In the genomic region with DNA sequence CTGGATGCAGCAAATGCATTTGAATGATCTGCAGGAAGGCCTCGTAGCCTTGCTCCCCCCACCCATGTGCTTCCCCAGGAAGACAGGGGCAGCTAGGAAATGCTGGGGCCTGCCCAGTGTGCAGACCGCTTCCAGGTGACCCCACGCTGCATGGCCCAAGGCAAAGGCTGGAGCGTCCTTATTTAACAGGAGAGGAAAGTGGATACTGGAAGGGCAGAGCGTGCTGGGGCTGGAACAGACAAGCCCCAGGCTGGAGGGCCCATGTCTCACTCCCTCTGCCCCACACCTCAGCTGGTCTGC, we compare ENCODE assay signal across 22 cellular contexts. TPM values are rescaled to one million over a fixed set of nuclear protein-coding genes. Genes with fewer than 3 reads are reported as not detected.
DNase-seq lines count a peak whose midpoint lies in the region; ATAC-seq, FAIRE-seq and TF ChIP-seq lines count a peak whose summit lies in the region.
"Had no signal": no experiment of that assay in that cellular context is flagged by ENCODE, and none has a peak within 500 bp of the region (broad histone marks: within the 10 kb centered on the region; RNA-seq: fewer than 3 reads in every experiment).

No MANE protein-coding gene starts in this region.

- no peaks in the 10 kb centered on the region for H3K9me3 ChIP-seq in A549
- no peaks in the 10 kb centered on the region for H3K9me3 ChIP-seq in astrocyte (ENCODE audit: insufficient read depth, low read depth, low read length)
- no peaks in the 10 kb centered on the region for H3K9me3 ChIP-seq in keratinocyte (ENCODE audit: control insufficient read depth, low read depth, low read length)
- H3K9me3 ChIP-seq: HAP-1 had no signal

- H3K36me3 Mint-ChIP-seq in astrocyte (ENCODE audit: low read depth, unreplicated experiment): no peaks in the 10 kb centered on the region
- H3K36me3 Mint-ChIP-seq in stimulated activated memory B cell treated with anti-CD40 and anti-IgM and Interleukin-4, amounts not matched to agents 10 μg/mL and 1 μg/mL and 100 μg/mL, for 72 hours: no peaks in the 10 kb centered on the region
- H3K36me3 Mint-ChIP-seq: CD14-positive monocyte had no signal

- no peaks in the 10 kb centered on the region for H3K9me1 ChIP-seq in keratinocyte (ENCODE audit: control insufficient read depth, extremely low read depth, insufficient read depth, low read length)

- H3K9ac ChIP-seq in astrocyte (ENCODE audit: low read length) (peak overlapping the region; percentile 14), keratinocyte (ENCODE audit: control insufficient read depth, extremely low read depth, insufficient read depth, low read length) (peak overlapping the region; percentile 19), rectal smooth muscle tissue (ENCODE audit: low read length) (no peak overlapping the region)
- H3K9ac ChIP-seq: GM23248, KMS-11 had no signal

- H3K4me1 Mint-ChIP-seq in astrocyte (ENCODE audit: low read depth, unreplicated experiment): peaks cover 18% of the 10 kb centered on the region
- H3K4me1 Mint-ChIP-seq in stimulated activated memory B cell treated with anti-CD40 and anti-IgM and Interleukin-4, amounts not matched to agents 10 μg/mL and 1 μg/mL and 100 μg/mL, for 72 hours: peaks cover 7% of the 10 kb centered on the region
- H3K4me1 Mint-ChIP-seq: CD14-positive monocyte had no signal

- peak overlapping the region; percentile 72 for H3K4me2 ChIP-seq in A549
- H3K4me2 ChIP-seq in astrocyte (ENCODE audit: low read length): peak overlapping the region; percentile 47
- peak overlapping the region; percentile 90 for H3K4me2 ChIP-seq in keratinocyte (ENCODE audit: control insufficient read depth, extremely low read depth, insufficient read depth, low read depth, low read length)
- H3K4me2 ChIP-seq: KMS-11 had no signal

- no peak for DNase-seq in A549 (ENCODE audit: low read depth in 1 of 2, low spot score in 1 of 2)
- DNase-seq in astrocyte (ENCODE audit: low read depth): no peak
- DNase-seq in keratinocyte (ENCODE audit: low read depth, low spot score): no peak
- no peak for DNase-seq in activated naive CD4-positive, alpha-beta T cell treated with Interleukin-2 at 50 U/mL for 16 hours
- no peak for DNase-seq in NCI-H510A (lab: John Stamatoyannopoulos, UW)
- no peak for DNase-seq in NCI-H446 (lab: John Stamatoyannopoulos, UW)
- DNase-seq: NCI-H1105, NCI-H146, NCI-H2029, NCI-H526 treated with DMSO at 0.1 percent for 48 hours, OCI-M1 had no signal

- H3K27me3 ChIP-seq in astrocyte (ENCODE audit: insufficient read depth, low read length) (peaks cover 2% of the 10 kb centered on the region), keratinocyte (ENCODE audit: control insufficient read depth, extremely low read depth, insufficient read depth, low read length) (peaks cover 3% of the 10 kb centered on the region), rectal smooth muscle tissue (ENCODE audit: control insufficient read depth, insufficient read depth, low read length) (no peaks in the 10 kb centered on the region)

- no peaks in the 10 kb centered on the region for H3K79me2 ChIP-seq in astrocyte (ENCODE audit: insufficient read depth, low read length)
- H3K79me2 ChIP-seq in keratinocyte (ENCODE audit: control insufficient read depth, insufficient read depth, low read length): no peaks in the 10 kb centered on the region

- no peak overlapping the region for H3K27ac Mint-ChIP-seq in astrocyte (ENCODE audit: unreplicated experiment)
- no peak overlapping the region for H3K27ac Mint-ChIP-seq in stimulated activated memory B cell treated with anti-CD40 and anti-IgM and Interleukin-4, amounts not matched to agents 10 μg/mL and 1 μg/mL and 100 μg/mL, for 72 hours
- H3K27ac Mint-ChIP-seq: B cell, CD14-positive monocyte had no signal

- H3K4me3 ChIP-seq in A549 (no peak overlapping the region), astrocyte (ENCODE audit: insufficient read depth, low read depth, low read length) (no peak overlapping the region), keratinocyte (ENCODE audit: control insufficient read depth in 2 of 3, extremely low read depth in 1 of 3, insufficient read depth in 2 of 3, low read depth in 1 of 3, low read length in 3 of 3) (no peak overlapping the region), rectal smooth muscle tissue (ENCODE audit: low read length) (no peak overlapping the region)
- H3K4me3 ChIP-seq: GM23248, HAP-1 had no signal

- H3K9me3 Mint-ChIP-seq in astrocyte (ENCODE audit: unreplicated experiment): no peaks in the 10 kb centered on the region
- peaks cover 6% of the 10 kb centered on the region for H3K9me3 Mint-ChIP-seq in stimulated activated memory B cell treated with anti-CD40 and anti-IgM and Interleukin-4, amounts not matched to agents 10 μg/mL and 1 μg/mL and 100 μg/mL, for 72 hours

- FAIRE-seq in A549 (lab: Jason Lieb, UNC) (no peak), astrocyte (lab: Jason Lieb, UNC) (no peak), keratinocyte (lab: Jason Lieb, UNC) (peak; percentile 61)
- FAIRE-seq: G401.6, GM12892, RCC 7860 had no signal

- WGBS in A549 (ENCODE audit: missing lambda C conversion rate): 64% methylated on average over 5 of the region's 5 CpGs

- POLR2A ChIA-PET in A549 (lab: Yijun Ruan, JAX): interaction anchor here (0.6 kb wide), 1 partner anchor 112 kb away, joined by 3 read pairs; no protein-coding TSS in a partner anchor

- H3K4me1 ChIP-seq in A549 (peaks cover 50% of the 10 kb centered on the region), astrocyte (ENCODE audit: insufficient read depth, low read length) (peaks cover 35% of the 10 kb centered on the region), keratinocyte (ENCODE audit: control insufficient read depth, extremely low read depth, insufficient read depth, low read length) (peaks cover 22% of the 10 kb centered on the region), rectal smooth muscle tissue (ENCODE audit: control insufficient read depth, insufficient read depth, low read length) (peaks cover 15% of the 10 kb centered on the region)
- H3K4me1 ChIP-seq: HAP-1 had no signal

- TF ChIP-seq EP300 in A549 (IDR thresholded peaks at IDR 0.05): no peak

- H3K27me3 Mint-ChIP-seq in astrocyte (ENCODE audit: low read depth, unreplicated experiment): peaks cover 22% of the 10 kb centered on the region
- H3K27me3 Mint-ChIP-seq in stimulated activated memory B cell treated with anti-CD40 and anti-IgM and Interleukin-4, amounts not matched to agents 10 μg/mL and 1 μg/mL and 100 μg/mL, for 72 hours: peaks cover 61% of the 10 kb centered on the region

- TF ChIP-seq CTCF in A549 (IDR thresholded peaks at IDR 0.05): no peak
- TF ChIP-seq CTCF in astrocyte (IDR thresholded peaks at IDR 0.05; ENCODE audit: insufficient read depth, low read depth, low read length): no peak
- no peak for TF ChIP-seq CTCF in keratinocyte (optimal IDR thresholded peaks at IDR 0.05 in 1 of 3, IDR thresholded peaks at IDR 0.05 in 1 of 3, conservative IDR thresholded peaks at IDR 0.05 in 1 of 3; ENCODE audit: extremely low read depth in 1 of 3, insufficient read depth in 2 of 3, low read length in 3 of 3)

- CTCF ChIA-PET in A549 (lab: Yijun Ruan, JAX): interaction anchor here (1.2 to 1.4 kb wide), 2 partner anchors 25 to 75 kb away, joined by 3 to 9 read pairs; no protein-coding TSS in a partner anchor

- H2AFZ ChIP-seq in astrocyte (ENCODE audit: low read depth, low read length) (no peak overlapping the region), keratinocyte (ENCODE audit: control insufficient read depth, low read length) (no peak overlapping the region)
- H2AFZ ChIP-seq: GM23248 had no signal

- no peak for TF ChIP-seq POLR2A in A549 (IDR thresholded peaks at IDR 0.05; ENCODE audit: low read length)

- H4K20me1 ChIP-seq in astrocyte (ENCODE audit: insufficient read depth, low read length) (no peaks in the 10 kb centered on the region), keratinocyte (ENCODE audit: control insufficient read depth, extremely low read depth, insufficient read depth, low read length) (no peaks in the 10 kb centered on the region)

- dilution Hi-C loops in keratinocyte (cut with MboI; ENCODE audit: extremely low pct_ligation_motif_present, low sequenced_read_pairs): no loop called here

- ATAC-seq in A549: no peak
- no peak for ATAC-seq in stimulated activated memory B cell treated with anti-CD40 and anti-IgM and Interleukin-4, amounts not matched to agents 10 μg/mL and 1 μg/mL and 100 μg/mL, for 72 hours
- ATAC-seq: Right ventricle myocardium inferior had no signal

- H3K36me3 ChIP-seq in astrocyte (ENCODE audit: insufficient read depth, low read length): no peaks in the 10 kb centered on the region
- no peaks in the 10 kb centered on the region for H3K36me3 ChIP-seq in keratinocyte (ENCODE audit: control insufficient read depth in 2 of 2, extremely low read depth in 1 of 2, insufficient read depth in 2 of 2, low read length in 2 of 2)
- no peaks in the 10 kb centered on the region for H3K36me3 ChIP-seq in rectal smooth muscle tissue (ENCODE audit: control insufficient read depth, insufficient read depth, low read length)
- H3K36me3 ChIP-seq: HAP-1 had no signal

- H3K4me3 Mint-ChIP-seq in astrocyte (ENCODE audit: unreplicated experiment): no peak overlapping the region
- no peak overlapping the region for H3K4me3 Mint-ChIP-seq in stimulated activated memory B cell treated with anti-CD40 and anti-IgM and Interleukin-4, amounts not matched to agents 10 μg/mL and 1 μg/mL and 100 μg/mL, for 72 hours
- H3K4me3 Mint-ChIP-seq: B cell, CD14-positive monocyte had no signal

- no peak for TF ChIP-seq RAD21 in A549 (conservative IDR thresholded peaks at IDR 0.05 in 1 of 2, IDR thresholded peaks at IDR 0.05 in 1 of 2)

- peak overlapping the region; percentile 83 to 85 for H3K27ac ChIP-seq in A549
- H3K27ac ChIP-seq in astrocyte (ENCODE audit: low read depth, low read length): no peak overlapping the region
- H3K27ac ChIP-seq in keratinocyte (ENCODE audit: control insufficient read depth, insufficient read depth, low read length): peak overlapping the region; percentile 87
- peak overlapping the region; percentile 94 for H3K27ac ChIP-seq in rectal smooth muscle tissue (ENCODE audit: low read depth, low read length)
- H3K27ac ChIP-seq: GM23248, KMS-11 had no signal

RNA-seq across cellular contexts. Expression of a gene that starts 26.1 kb away (rescaled TPM):
- polyA plus RNA-seq in A549 (2011; rRNA removed): 43.6 and 43.9 TPM in 2 replicates
- 77.7 and 130 TPM in 2 replicates for polyA plus RNA-seq in A549 (2012; cell fraction: cytosol; rRNA removed)
- polyA plus RNA-seq in A549 (2012; cell fraction: nucleus; rRNA removed): 180 and 184 TPM in 2 replicates
- polyA plus RNA-seq in A549 (2017; fragmentation: RNase III; extraction: RNeasy Plus Mini Kit Qiagen cat#74134 plus additional on column Dnase treatment): 84.8 to 109 TPM (median 104 TPM) in 3 replicates
- polyA minus RNA-seq in A549 (2011; rRNA and poly(A)+ RNA removed): 54.9 and 66.2 TPM in 2 replicates
- 0.43 and 0.48 TPM in 2 replicates for total RNA-seq in astrocyte
- 0.01 to 0.03 TPM (median 0.02 TPM) in 3 replicates for polyA plus RNA-seq in keratinocyte
- polyA plus RNA-seq in keratinocyte (2011; ENCODE audit: low read depth): not detected
- not detected in 2 replicates for polyA plus RNA-seq in keratinocyte (2011; cell fraction: cytosol; rRNA removed)
- polyA plus RNA-seq in keratinocyte (2011; cell fraction: nucleus; rRNA removed): 0.01 and 0.04 TPM in 2 replicates
- 0.08 and 0.13 TPM in 2 replicates for polyA plus RNA-seq in keratinocyte (2012; ENCODE audit: low replicate concordance)
- 0.26 TPM in 1 of 3 replicates, not detected in the others for polyA minus RNA-seq in keratinocyte
- 0.58 TPM for polyA minus RNA-seq in keratinocyte (2011; cell fraction: cytosol; rRNA and poly(A)+ RNA removed)
- polyA minus RNA-seq in keratinocyte (2011; cell fraction: nucleus; rRNA and poly(A)+ RNA removed): not detected in 2 replicates
- total RNA-seq: Right ventricle myocardium inferior had no signal
- polyA plus RNA-seq: CD14-positive monocyte had no signal

RNA-seq across cellular contexts. Expression of a gene that starts 42.1 kb away (rescaled TPM):
- 10.8 and 11.1 TPM in 2 replicates for polyA plus RNA-seq in A549 (2011; rRNA removed)
- 18.0 and 19.3 TPM in 2 replicates for polyA plus RNA-seq in A549 (2012; cell fraction: cytosol; rRNA removed)
- 47.9 and 53.7 TPM in 2 replicates for polyA plus RNA-seq in A549 (2012; cell fraction: nucleus; rRNA removed)
- polyA plus RNA-seq in A549 (2017; fragmentation: RNase III; extraction: RNeasy Plus Mini Kit Qiagen cat#74134 plus additional on column Dnase treatment): 27.1 to 27.9 TPM (median 27.1 TPM) in 3 replicates
- polyA minus RNA-seq in A549 (2011; rRNA and poly(A)+ RNA removed): 30.9 and 48.0 TPM in 2 replicates
- total RNA-seq in astrocyte: 32.0 and 33.1 TPM in 2 replicates
- 3.6 to 11.3 TPM (median 4.0 TPM) in 3 replicates for polyA plus RNA-seq in keratinocyte
- 20.1 TPM for polyA plus RNA-seq in keratinocyte (2011; ENCODE audit: low read depth)
- 4.1 and 7.2 TPM in 2 replicates for polyA plus RNA-seq in keratinocyte (2011; cell fraction: cytosol; rRNA removed)
- polyA plus RNA-seq in keratinocyte (2011; cell fraction: nucleus; rRNA removed): 19.0 and 24.1 TPM in 2 replicates
- polyA plus RNA-seq in keratinocyte (2012; ENCODE audit: low replicate concordance): 6.1 and 19.2 TPM in 2 replicates
- 14.2 to 55.6 TPM (median 19.5 TPM) in 3 replicates for polyA minus RNA-seq in keratinocyte
- 18.0 TPM for polyA minus RNA-seq in keratinocyte (2011; cell fraction: cytosol; rRNA and poly(A)+ RNA removed)
- 40.2 and 51.5 TPM in 2 replicates for polyA minus RNA-seq in keratinocyte (2011; cell fraction: nucleus; rRNA and poly(A)+ RNA removed)

Comparison
In these comparisons a context has a peak if more than half of its experiments do, and no peak if none do; other contexts are left out.
1. RNA of a gene that starts 26.1 kb away (polyA plus RNA-seq): 43.6 to 184 TPM in A549; 0.01 to 0.13 TPM in keratinocyte; every median in the first group is over 10 times any median in the second.
2. Peak in every context shown above with its lines, with median percentiles within 50 percentile points of each other: H3K4me2 ChIP-seq.